1 cellular context compared by ENCODE assay signal in genomic region chr10:16856567-16856966, GRCh38.
TF ChIP-seq lines count a peak whose summit lies in the region.

No MANE protein-coding gene starts in this region.

TF ChIP-seq in GM23338, 12 proteins besides CTCF, POLR2A, EP300 and RAD21 (continued from another document):
- 0 out of 2 replicates have a peak, but pooled peaks have one; percentile 26 for TF ChIP-seq ZNF462 (CRISPR knock-in tag; IDR thresholded peaks at IDR 0.05)
TF ChIP-seq in GM23338: peak in this region for 1.
